8 cellular contexts compared by ENCODE assay signal in genomic region chr9:130042406-130042930, GRCh38. TPM values are rescaled to one million over a fixed set of nuclear protein-coding genes. Genes with fewer than 3 reads are reported as not detected.
A peak's percentile ranks its signal among the peaks of the same experiment; 100 is the strongest.
DNase-seq lines count a peak whose midpoint lies in the region; ATAC-seq, FAIRE-seq and TF ChIP-seq lines count a peak whose summit lies in the region.

No MANE protein-coding gene starts in this region.

- H3K4me1 ChIP-seq in iPS-18a (ENCODE audit: control insufficient read depth, low read depth, low read length) (peaks cover 14% of the 10 kb centered on the region), small intestine (ENCODE audit: control insufficient read depth in 2 of 2, insufficient read depth in 1 of 2, low read depth in 1 of 2, low read length in 1 of 2) (peaks cover 0 to 3% of the 10 kb centered on the region in 2 donors)

- peak overlapping the region; percentile 91 for H3K4me3 ChIP-seq in iPS-18a (ENCODE audit: low read length)
- H3K4me3 ChIP-seq in small intestine (ENCODE audit: low read depth in 1 of 2, low read length in 2 of 2) = peak overlapping the region; percentile 82 to 96

- H3K27me3 ChIP-seq in iPS-18a (ENCODE audit: control insufficient read depth, insufficient read depth, low read length) = peaks cover 27% of the 10 kb centered on the region
- peaks cover 0 to 2% of the 10 kb centered on the region in 2 donors for H3K27me3 ChIP-seq in small intestine (ENCODE audit: control insufficient read depth in 2 of 2, insufficient read depth in 2 of 2, low read length in 2 of 2)

- peak; percentile 35 for DNase-seq in NAMALWA (ENCODE audit: low spot score)
- peak; percentile 69 for DNase-seq in astrocyte of the hippocampus (ENCODE audit: low read depth, low spot score)
- DNase-seq in small intestine = no peak
- DNase-seq in GM19240 (ENCODE audit: insufficient read length, low spot score) = no peak

- no peak overlapping the region for H3K27ac ChIP-seq in iPS-18a (ENCODE audit: low read length)
- peak overlapping the region; percentile 94 to 95 for H3K27ac ChIP-seq in small intestine (ENCODE audit: low read depth in 1 of 2, low read length in 1 of 2)

- H3K9me3 ChIP-seq in iPS-18a (ENCODE audit: control insufficient read depth, low read depth, low read length) (no peaks in the 10 kb centered on the region), small intestine (ENCODE audit: control insufficient read depth, low read depth) (no peaks in the 10 kb centered on the region)

- no peak for FAIRE-seq in small intestine (lab: Jason Lieb, UNC)

- H3K36me3 ChIP-seq in iPS-18a (ENCODE audit: control insufficient read depth, low read depth, low read length) = no peaks in the 10 kb centered on the region
- H3K36me3 ChIP-seq in small intestine (ENCODE audit: control insufficient read depth in 2 of 2, insufficient read depth in 2 of 2, low read length in 2 of 2) = no peaks in the 10 kb centered on the region

- peak overlapping the region; percentile 65 for H3K9ac ChIP-seq in iPS-18a (ENCODE audit: low read length)

- ATAC-seq in GM18505 (IDR thresholded peaks at IDR 0.05; ENCODE audit: unreplicated experiment) (peak; percentile 6), HG03565 (IDR thresholded peaks at IDR 0.05; ENCODE audit: unreplicated experiment) (no peak), GM21528 (IDR thresholded peaks at IDR 0.05; ENCODE audit: low FRiP score, unreplicated experiment) (no peak)

- no peak for TF ChIP-seq POLR2A in GM18505 (IDR thresholded peaks at IDR 0.05; ENCODE audit: borderline replicate concordance, extremely low read depth, insufficient read depth, insufficient read length)

- WGBS in small intestine, 3 donors = 1 to 2% (median 1%) methylated on average over 43 to 76 of the region's 76 CpGs

RNA-seq across cellular contexts. Expression of gene FNBP1, which starts 0.5 kb away (rescaled TPM):
- polyA plus RNA-seq in small intestine = 10 to 100 TPM in 1 of 3 donors, 1 to 10 TPM in 2; 1.3 to 11.0 (median 7.0) TPM

RNA-seq across cellular contexts. Expression of gene GPR107, which starts 11.2 kb away (rescaled TPM):
- 10 to 100 TPM in 1 of 3 donors, 1 to 10 TPM in 2; 2.7 to 22.4 (median 3.2) TPM for polyA plus RNA-seq in small intestine

Comparison
In these comparisons a context has a peak if more than half of its experiments do, and no peak if none do; other contexts are left out.
1. DNase-seq: peak in NAMALWA (single experiment) and astrocyte of the hippocampus (single experiment); none in small intestine (single experiment) and GM19240 (single experiment).